ENCODE assay signal across 17 cellular contexts in the genomic region with DNA sequence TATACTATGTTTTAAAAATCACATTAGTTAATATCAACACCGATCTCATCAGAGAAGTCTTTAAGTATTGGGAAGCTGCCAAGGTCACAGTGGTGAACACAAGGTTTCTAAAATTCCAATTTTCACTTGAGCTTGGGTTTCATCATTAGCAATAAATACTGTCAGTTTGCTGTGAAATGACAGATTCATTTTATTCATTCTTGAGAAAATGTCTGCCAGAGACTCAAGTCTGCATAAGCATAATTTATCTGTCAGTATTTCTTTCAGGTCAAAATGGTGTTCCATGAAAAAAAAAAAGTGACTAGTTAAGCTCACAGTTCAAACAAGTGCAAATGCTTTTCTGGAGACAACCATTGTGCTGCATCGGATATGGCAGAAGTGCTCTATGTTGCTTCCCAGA. TPM values are rescaled to one million over a fixed set of nuclear protein-coding genes. Genes with fewer than 3 reads are reported as not detected.
DNase-seq lines count a peak whose midpoint lies in the region; ATAC-seq, FAIRE-seq and TF ChIP-seq lines count a peak whose summit lies in the region.
"Had no signal": no experiment of that assay in that cellular context is flagged by ENCODE, and none has a peak within 500 bp of the region (broad histone marks: within the 10 kb centered on the region; RNA-seq: fewer than 3 reads in every experiment).

No MANE protein-coding gene starts in this region.

- H3K36me3 ChIP-seq in BLaER1 treated with 17β-estradiol and CSF1 and Interleukin-3, amounts not matched to agents 10 nM and 100 nM, result no peaks in the 10 kb centered on the region
- H3K36me3 ChIP-seq in OCI-LY3 (replicated peaks; ENCODE audit: low read depth, low read length), result no peaks in the 10 kb centered on the region
- no peaks in the 10 kb centered on the region for H3K36me3 ChIP-seq in K562 (ENCODE audit: control insufficient read depth, insufficient read depth, low read length)
- H3K36me3 ChIP-seq in neuron (ENCODE audit: insufficient read depth, low read length), result no peaks in the 10 kb centered on the region

- no peaks in the 10 kb centered on the region for H4K20me1 ChIP-seq in BLaER1 treated with 17β-estradiol and CSF1 and Interleukin-3, amounts not matched to agents 10 nM and 100 nM
- H4K20me1 ChIP-seq in OCI-LY3 (ENCODE audit: insufficient read depth, low read length) (no peaks in the 10 kb centered on the region), K562 (replicated peaks; ENCODE audit: control insufficient read depth, insufficient read depth, low read length) (no peaks in the 10 kb centered on the region)

- H2AFZ ChIP-seq in OCI-LY3 (ENCODE audit: low read depth, low read length) (peak overlapping the region; percentile 67), K562 (ENCODE audit: low read depth, low read length) (peak overlapping the region; percentile 89), neuron (ENCODE audit: low read depth, low read length) (no peak overlapping the region)

- peak overlapping the region; percentile 34 to 74 (median 58); a peak in 20 of 22 replicates for H3K4me2 ChIP-seq in BLaER1 treated with 17β-estradiol and CSF1 and Interleukin-3, amounts not matched to agents 10 nM and 100 nM
- H3K4me2 ChIP-seq in OCI-LY3 (ENCODE audit: low read length) (peak overlapping the region; percentile 66), K562 (ENCODE audit: insufficient read depth, low read length) (peak overlapping the region; percentile 82)

- H3K36me3 Mint-ChIP-seq in activated T-cell treated with anti-CD3 and anti-CD28 coated beads, Interleukin-2, amount 50 U/mL, for 4 hours (ENCODE audit: insufficient read depth), result no peaks in the 10 kb centered on the region

- CTCF ChIA-PET in K562 (lab: Yijun Ruan, JAX; ENCODE audit: low intra/inter-chr PET ratio), result interaction anchor here (0.9 to 4.0 kb wide), 4 partner anchors 88 to 254 kb away, joined by 3 to 58 read pairs (median 25); no protein-coding TSS in a partner anchor

- TF ChIP-seq CTCF in OCI-LY3 (IDR thresholded peaks at IDR 0.05; ENCODE audit: low read depth, low read length) (no peak), K562 (IDR thresholded peaks at IDR 0.05 in 2 of 3, conservative IDR thresholded peaks at IDR 0.05 in 1 of 3; ENCODE audit: insufficient read depth in 2 of 3, low read depth in 1 of 3, low read length in 3 of 3) (no peak)

- 7% methylated on average over 2 of the region's 2 CpGs for WGBS in K562 (ENCODE audit: insufficient coverage, low coverage, missing lambda C conversion rate)

- H3K9me3 ChIP-seq in BLaER1 treated with 17β-estradiol and CSF1 and Interleukin-3, amounts not matched to agents 10 nM and 100 nM (replicated peaks in 1 of 11), result no peaks in the 10 kb centered on the region
- H3K9me3 ChIP-seq in OCI-LY3 (ENCODE audit: insufficient read depth, low read length) (no peaks in the 10 kb centered on the region), K562 (replicated peaks; ENCODE audit: control insufficient read depth, insufficient read depth, low read depth, low read length) (0 out of 2 replicates have a peak, but pooled peaks cover 3% of the 10 kb centered on the region), neuron (ENCODE audit: low read length) (no peaks in the 10 kb centered on the region)

- peaks cover 46 to 87% (median 84%) of the 10 kb centered on the region in 10 experiments for H3K4me1 ChIP-seq in BLaER1 treated with 17β-estradiol and CSF1 and Interleukin-3, amounts not matched to agents 10 nM and 100 nM
- peaks cover 42% of the 10 kb centered on the region for H3K4me1 ChIP-seq in OCI-LY3 (ENCODE audit: low read length)
- H3K4me1 ChIP-seq in K562 (replicated peaks in 1 of 2; ENCODE audit: control insufficient read depth in 2 of 2, insufficient read depth in 2 of 2, low read length in 2 of 2), result peaks cover 56 to 60% of the 10 kb centered on the region in 2 experiments
- peaks cover 14% of the 10 kb centered on the region for H3K4me1 ChIP-seq in neuron (ENCODE audit: insufficient read depth, low read length)

- H3K4me3 Mint-ChIP-seq in activated T-cell treated with anti-CD3 and anti-CD28 coated beads, Interleukin-2, amount 50 U/mL, for 4 hours, result no peak overlapping the region
- H3K4me3 Mint-ChIP-seq: CD4-positive, alpha-beta T cell; H9 had no signal

- no peak for TF ChIP-seq POLR2A in K562 (conservative IDR thresholded peaks at IDR 0.05)

- no peak overlapping the region for H3K4me3 ChIP-seq in BLaER1 treated with 17β-estradiol and CSF1 and Interleukin-3, amounts not matched to agents 10 nM and 100 nM
- H3K4me3 ChIP-seq in OCI-LY3 (ENCODE audit: low read length) (peak overlapping the region; percentile 24), K562 (no peak overlapping the region), neuron (ENCODE audit: low read length) (peak overlapping the region; percentile 3)

- in situ Hi-C loops in K562 (cut with MboI), result loop anchor here (5.0 kb wide), 1 partner anchor 87 kb away; no protein-coding TSS in a partner anchor

- BruUV-seq in K562 (replicated peaks; lab: Mats Ljungman, UMichigan), result no TSS peak

- H3K79me2 ChIP-seq in OCI-LY3 (ENCODE audit: low read length) (no peaks in the 10 kb centered on the region), K562 (ENCODE audit: control insufficient read depth, insufficient read depth, low read length) (no peaks in the 10 kb centered on the region)

- no peak overlapping the region for H3K9ac ChIP-seq in BLaER1 treated with 17β-estradiol and CSF1 and Interleukin-3, amounts not matched to agents 10 nM and 100 nM
- H3K9ac ChIP-seq in OCI-LY3 (ENCODE audit: low read length) (no peak overlapping the region), K562 (ENCODE audit: insufficient read depth in 1 of 2, low read depth in 2 of 2, low read length in 2 of 2) (peak overlapping the region in 1 of 2 experiments; percentile 81; a peak in 2 of 4 replicates)

- no peak for DNase-seq in K562 (ENCODE audit: extremely low read depth in 1 of 4, low spot score in 3 of 4)
- DNase-seq in NCI-H1417 (lab: John Stamatoyannopoulos, UW), result no peak
- no peak for DNase-seq in NCI-H2107 treated with DMSO at 0.1 percent for 48 hours (lab: John Stamatoyannopoulos, UW; ENCODE audit: unreplicated experiment)
- DNase-seq in activated T-cell treated with anti-CD3 and anti-CD28 coated beads, Interleukin-2, amount 50 U/mL, for 4 hours, result no peak
- DNase-seq in NCI-H524 treated with DMSO at 0.1 percent for 48 hours (lab: John Stamatoyannopoulos, UW), result no peak
- DNase-seq: C1 segment of cervical spinal cord; CD4-positive, alpha-beta T cell; DMS79 treated with DMSO at 0.1 percent for 48 hours; EL; GOT3; H9; IMR-90 had no signal

- H3K27me3 ChIP-seq in BLaER1 treated with 17β-estradiol and CSF1 and Interleukin-3, amounts not matched to agents 10 nM and 100 nM, result no peaks in the 10 kb centered on the region
- peaks cover 37% of the 10 kb centered on the region for H3K27me3 ChIP-seq in OCI-LY3 (ENCODE audit: low read depth, low read length)
- no peaks in the 10 kb centered on the region for H3K27me3 ChIP-seq in K562 (ENCODE audit: control insufficient read depth in 2 of 2, insufficient read depth in 2 of 2, low read length in 2 of 2)
- H3K27me3 ChIP-seq in neuron (ENCODE audit: insufficient read depth, low read length), result peaks cover 2% of the 10 kb centered on the region

- TF ChIP-seq RAD21 in K562 (CRISPR knock-in tag; conservative IDR thresholded peaks at IDR 0.05 in 1 of 2, IDR thresholded peaks at IDR 0.05 in 1 of 2), result no peak

- H3K9me3 Mint-ChIP-seq in activated T-cell treated with anti-CD3 and anti-CD28 coated beads, Interleukin-2, amount 50 U/mL, for 4 hours, result no peaks in the 10 kb centered on the region
- H3K9me3 Mint-ChIP-seq: CD4-positive, alpha-beta T cell; H9 had no signal

- H3K27me3 Mint-ChIP-seq in activated T-cell treated with anti-CD3 and anti-CD28 coated beads, Interleukin-2, amount 50 U/mL, for 4 hours (ENCODE audit: low read depth), result no peaks in the 10 kb centered on the region
- H3K27me3 Mint-ChIP-seq: CD4-positive, alpha-beta T cell had no signal

- POLR2A ChIA-PET in K562 (lab: Yijun Ruan, JAX), result interaction anchor here (0.7 to 1.8 kb wide), 21 partner anchors 8 to 145 kb away, joined by 3 to 14 read pairs (median 3); partner anchors contain the start of genes GDPD5, RPS3 and SERPINH1

- peaks cover 49% of the 10 kb centered on the region for H3K4me1 Mint-ChIP-seq in activated T-cell treated with anti-CD3 and anti-CD28 coated beads, Interleukin-2, amount 50 U/mL, for 4 hours (ENCODE audit: low read depth)

- no peak for ATAC-seq in K562
- no peak for ATAC-seq in activated T-cell treated with anti-CD3 and anti-CD28 coated beads, Interleukin-2, amount 50 U/mL, for 4 hours

- no peaks in the 10 kb centered on the region for H3K9me1 ChIP-seq in K562 (ENCODE audit: control insufficient read depth, insufficient read depth, low read length)

- intact Hi-C loops in K562 (cut with micrococcal nuclease), result loop anchor here (2.0 kb wide), 1 partner anchor 253 kb away; no protein-coding TSS in a partner anchor

- FAIRE-seq in K562 (lab: Jason Lieb, UNC), result no peak
- FAIRE-seq: G401.6, GM12891 had no signal

- H3K27ac ChIP-seq in BLaER1 treated with 17β-estradiol and CSF1 and Interleukin-3, amounts not matched to agents 10 nM and 100 nM, result no peak overlapping the region
- H3K27ac ChIP-seq in OCI-LY3 (ENCODE audit: low read length) (no peak overlapping the region), K562 (ENCODE audit: extremely low read depth, low read depth, low read length) (peak overlapping the region; percentile 96)

- TF ChIP-seq EP300 in K562 (IDR thresholded peaks at IDR 0.05; ENCODE audit: low read length), result no peak

RNA-seq across cellular contexts. Expression of gene GDPD5, which starts 8.1 kb away (rescaled TPM):
- 57.8 and 141 TPM in 2 replicates for total RNA-seq in K562 (2011; cell fraction: chromatin; rRNA removed; ENCODE audit: low replicate concordance)
- 58.7 and 66.9 TPM in 2 replicates for total RNA-seq in K562 (2011; cell fraction: nucleolus; rRNA removed)
- 57.6 and 71.8 TPM in 2 replicates for total RNA-seq in K562 (2011; cell fraction: nucleoplasm; rRNA removed)
- 9.8 and 14.2 TPM in 2 replicates for total RNA-seq in K562 (2014; rRNA removed)
- total RNA-seq in K562 (2014; rRNA removed; fragmentation: Illumina TruSeq; extraction: Trizol), result 2.8 and 2.9 TPM in 2 replicates
- 6.1 and 6.5 TPM in 2 replicates for total RNA-seq in K562 (2015; rRNA removed; fragmentation: Illumina TruSeq; extraction: Trizol)
- total RNA-seq in K562 (2021), result 19.0 and 27.3 TPM in 2 replicates
- 8.0 and 11.8 TPM in 2 replicates for polyA plus RNA-seq in K562 (2011; rRNA removed)
- 7.2 and 13.1 TPM in 2 replicates for polyA plus RNA-seq in K562 (2011; cell fraction: cytosol; rRNA removed)
- 47.6 and 80.4 TPM in 2 replicates for polyA plus RNA-seq in K562 (2011; cell fraction: nucleus; rRNA removed)
- polyA plus RNA-seq in K562 (2012), result 11.7 and 25.1 TPM in 2 replicates
- 8.7 and 11.9 TPM in 2 replicates for polyA plus RNA-seq in K562 (2014; fragmentation: Illumina TruSeq; extraction: Trizol)
- polyA plus RNA-seq in K562 (2014; fragmentation: Nextera tagmentation; extraction: Ambion mirVana), result under 1 TPM; 0.32 to 0.41 TPM
- polyA plus RNA-seq in K562 (2014; rRNA removed), result 17.0 and 20.4 TPM in 2 replicates
- 4.6 and 5.0 TPM in 2 replicates for polyA minus RNA-seq in K562 (2011; rRNA and poly(A)+ RNA removed)
- polyA minus RNA-seq in K562 (2011; cell fraction: cytosol; rRNA and poly(A)+ RNA removed), result 7.2 and 15.1 TPM in 2 replicates
- polyA minus RNA-seq in K562 (2011; cell fraction: nucleus; rRNA and poly(A)+ RNA removed), result 18.5 and 19.8 TPM in 2 replicates
- total RNA-seq in activated T-cell treated with anti-CD3 and anti-CD28 coated beads, Interleukin-2, amount 50 U/mL, for 4 hours, result 10 to 100 TPM in 1 of 3 donors, 1 to 10 TPM in 2; 5.4 to 10.9 (median 9.8) TPM

RNA-seq across cellular contexts. Expression of gene SERPINH1, which starts 28.2 kb away (rescaled TPM):
- total RNA-seq in K562 (2011; cell fraction: chromatin; rRNA removed; ENCODE audit: low replicate concordance), result 53.1 and 136 TPM in 2 replicates
- total RNA-seq in K562 (2011; cell fraction: nucleolus; rRNA removed), result 186 and 237 TPM in 2 replicates
- total RNA-seq in K562 (2011; cell fraction: nucleoplasm; rRNA removed), result 128 and 144 TPM in 2 replicates
- 67.9 and 85.8 TPM in 2 replicates for total RNA-seq in K562 (2014; rRNA removed)
- 30.3 and 44.1 TPM in 2 replicates for total RNA-seq in K562 (2014; rRNA removed; fragmentation: Illumina TruSeq; extraction: Trizol)
- total RNA-seq in K562 (2015; rRNA removed; fragmentation: Illumina TruSeq; extraction: Trizol), result 78.5 and 87.1 TPM in 2 replicates
- 106 and 115 TPM in 2 replicates for total RNA-seq in K562 (2021)
- polyA plus RNA-seq in K562 (2011; rRNA removed), result 45.5 and 123 TPM in 2 replicates
- 84.3 and 156 TPM in 2 replicates for polyA plus RNA-seq in K562 (2011; cell fraction: cytosol; rRNA removed)
- 79.5 and 81.7 TPM in 2 replicates for polyA plus RNA-seq in K562 (2011; cell fraction: nucleus; rRNA removed)
- 148 and 286 TPM in 2 replicates for polyA plus RNA-seq in K562 (2012)
- polyA plus RNA-seq in K562 (2014; fragmentation: Illumina TruSeq; extraction: Trizol), result 95.0 and 102 TPM in 2 replicates
- 1 to 10 TPM; 2.8 to 6.8 TPM for polyA plus RNA-seq in K562 (2014; fragmentation: Nextera tagmentation; extraction: Ambion mirVana)
- polyA plus RNA-seq in K562 (2014; rRNA removed), result 67.8 and 77.9 TPM in 2 replicates
- 24.5 and 38.2 TPM in 2 replicates for polyA minus RNA-seq in K562 (2011; rRNA and poly(A)+ RNA removed)
- 53.3 and 105 TPM in 2 replicates for polyA minus RNA-seq in K562 (2011; cell fraction: cytosol; rRNA and poly(A)+ RNA removed)
- polyA minus RNA-seq in K562 (2011; cell fraction: nucleus; rRNA and poly(A)+ RNA removed), result 27.3 and 51.1 TPM in 2 replicates
- 10 to 100 TPM; 17.6 to 19.8 (median 17.8) TPM for total RNA-seq in activated T-cell treated with anti-CD3 and anti-CD28 coated beads, Interleukin-2, amount 50 U/mL, for 4 hours

Comparison
In these comparisons a context has a peak if more than half of its experiments do, and no peak if none do; other contexts are left out.
1. H3K4me3 ChIP-seq: peak in OCI-LY3 (single experiment) and neuron (single experiment); none in BLaER1 treated with 17β-estradiol and CSF1 and Interleukin-3, amounts not matched to agents 10 nM and 100 nM (0 of 10) and K562 (single experiment).
2. Peak in every context shown above with its lines, with median percentiles within 50 percentile points of each other: H3K4me2 ChIP-seq.